8 cellular contexts compared by ENCODE assay signal in the genomic region with DNA sequence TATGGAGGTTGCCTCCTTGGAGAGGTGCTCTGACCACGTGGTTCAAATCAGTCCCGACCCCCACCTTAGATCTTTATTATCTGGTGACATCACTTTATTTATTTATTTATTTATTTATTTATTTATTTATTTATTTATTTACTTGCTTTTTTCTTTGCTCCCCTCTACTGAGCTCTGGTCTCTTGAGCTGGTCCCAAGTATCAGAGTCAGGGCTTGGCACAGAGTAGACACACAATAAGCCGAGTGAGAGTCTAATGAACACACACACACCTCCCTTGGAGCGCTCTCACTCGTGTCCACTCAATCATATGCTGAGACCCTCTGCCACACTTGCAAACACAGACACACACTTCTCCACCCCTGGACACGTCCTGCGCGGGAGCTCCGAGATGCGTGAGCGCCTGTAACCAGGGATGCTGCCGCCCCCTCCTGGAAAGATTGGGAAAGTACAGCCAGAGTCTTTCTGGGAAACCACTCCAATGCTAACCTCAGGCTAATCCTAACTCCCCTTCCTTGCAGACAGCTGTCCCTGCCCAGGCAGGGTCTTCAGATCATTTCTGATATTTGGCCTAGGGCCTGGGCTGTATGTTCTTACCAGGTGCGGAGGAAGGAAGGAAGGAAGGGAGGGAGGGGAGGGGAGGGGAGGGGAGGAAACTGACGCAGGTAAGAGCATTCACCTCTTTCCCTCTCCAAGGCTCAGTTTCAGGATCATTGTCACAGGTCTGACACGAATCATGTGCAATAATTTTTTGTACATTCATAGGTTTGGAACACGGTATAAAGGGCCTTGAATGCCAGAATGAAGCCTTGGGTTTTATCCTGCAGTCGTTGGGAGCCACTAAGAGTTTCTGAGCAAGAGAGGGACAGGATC.
DNase-seq lines count a peak whose midpoint lies in the region; ATAC-seq and TF ChIP-seq lines count a peak whose summit lies in the region.

No MANE protein-coding gene starts in this region.

- in situ Hi-C loops in ACHN (cut with HindIII; ENCODE audit: low pct_ligation_motif_present, low pct_unique_long_range_greater_than_20kb, low sequenced_read_pairs), result no loop called here
- in situ Hi-C loops in GM13977 (cut with MboI; ENCODE audit: low pct_unique_long_range_greater_than_20kb, low sequenced_read_pairs, unreplicated experiment), result loop anchor here (10.0 to 25.0 kb wide), 2 partner anchors 208 to 385 kb away; no protein-coding TSS in a partner anchor

- WGBS in right lobe of liver (ENCODE audit: insufficient coverage, low coverage, low lambda C conversion rate, missing lambda C conversion rate), result 14% methylated on average over 16 of the region's 17 CpGs

- intact Hi-C loops in right lobe of liver (cut with DNase I), result loop anchor here in 1 of 2 donors (10.0 kb wide), 1 partner anchor 188 kb away; no protein-coding TSS in a partner anchor

- no peak for TF ChIP-seq POLR2A in right lobe of liver (IDR thresholded peaks at IDR 0.05)
- TF ChIP-seq POLR2A in GM18505 (IDR thresholded peaks at IDR 0.05; ENCODE audit: borderline replicate concordance, extremely low read depth, insufficient read depth, insufficient read length), result no peak

- H3K27ac ChIP-seq in right lobe of liver, result no peak overlapping the region

- TF ChIP-seq CTCF in GM13977 (IDR thresholded peaks at IDR 0.05; ENCODE audit: extremely low read depth, insufficient read depth, missing control alignments) (peak; percentile 86), choroid plexus epithelial cell (conservative IDR thresholded peaks at IDR 0.05; ENCODE audit: low read depth, low read length) (peak; percentile 94), right lobe of liver (IDR thresholded peaks at IDR 0.05) (peak; percentile 80 to 90 (median 86))

- H3K36me3 ChIP-seq in right lobe of liver, result no peaks in the 10 kb centered on the region

- no peaks in the 10 kb centered on the region for H3K27me3 ChIP-seq in right lobe of liver

- H3K4me3 ChIP-seq in choroid plexus epithelial cell (ENCODE audit: low read depth, low read length) (no peak overlapping the region), right lobe of liver (no peak overlapping the region)

- ATAC-seq in right lobe of liver (peak; percentile 84 to 93 (median 92)), GM18505 (IDR thresholded peaks at IDR 0.05; ENCODE audit: unreplicated experiment) (no peak)

- DNase-seq in ACHN (peak; percentile 41), GM13977 (ENCODE audit: low spot score) (peak; percentile 82), NCI-H2227 (lab: John Stamatoyannopoulos, UW; ENCODE audit: unreplicated experiment) (peak; percentile 80), choroid plexus epithelial cell (ENCODE audit: low read depth) (peak; percentile 69), right lobe of liver (peak; percentile 67 to 72 (median 69))
- DNase-seq in activated CD4-positive, alpha-beta T cell treated with anti-CD3 and anti-CD28 coated beads for 48 hours, result peak; percentile 76
- DNase-seq in stimulated activated CD4-positive, alpha-beta T cell treated with anti-CD3 and anti-CD28 coated beads, TNF-alpha, amount 100 ng/mL, for 24 hours (ENCODE audit: low read depth in 3 of 3), result peak; percentile 48 to 63 (median 55)

- no peaks in the 10 kb centered on the region for H3K4me1 ChIP-seq in right lobe of liver

- H3K9me3 ChIP-seq in right lobe of liver, result no peaks in the 10 kb centered on the region
